Comparison of ENCODE assay signal across 11 cellular contexts in genomic region chr7:144656960-144657359, GRCh38.
DNase-seq lines count a peak whose midpoint lies in the region; ATAC-seq and TF ChIP-seq lines count a peak whose summit lies in the region.
"Had no signal": no experiment of that assay in that cellular context is flagged by ENCODE, and none has a peak within 500 bp of the region (broad histone marks: within the 10 kb centered on the region; RNA-seq: fewer than 3 reads in every experiment).

No MANE protein-coding gene starts in this region.

- intact Hi-C loops in prostate gland (cut with DNase I) = no loop called here

- TF ChIP-seq CTCF in GM12865 (IDR thresholded peaks at IDR 0.05; ENCODE audit: insufficient read depth, low read depth, low read length, missing control alignments) (no peak), VCaP (conservative IDR thresholded peaks at IDR 0.05) (peak; percentile 65), prostate gland (IDR thresholded peaks at IDR 0.05) (no peak)

- H3K4me3 ChIP-seq in GM12865 (ENCODE audit: low read depth, low read length) (no peak overlapping the region), prostate gland (no peak overlapping the region)
- H3K4me3 ChIP-seq: SK-N-MC had no signal

- WGBS in prostate gland = 53% methylated on average over 5 of the region's 5 CpGs

- DNase-seq in GM12865 (ENCODE audit: low read depth) (peak; percentile 24), SHP77 treated with DMSO at 0.1 percent for 48 hours (lab: John Stamatoyannopoulos, UW) (no peak), prostate gland (ENCODE audit: low spot score) (no peak), NCI-H1417 (lab: John Stamatoyannopoulos, UW) (no peak), NCI-H1092 (lab: John Stamatoyannopoulos, UW) (no peak)
- DNase-seq: activated CD4-positive, alpha-beta T cell treated with anti-CD3 and anti-CD28 coated beads, Interleukin-2, amount 50 U/mL, for 4 hours; stimulated activated naive CD4-positive, alpha-beta T cell had no signal

- ATAC-seq in GM19397 (IDR thresholded peaks at IDR 0.05; ENCODE audit: unreplicated experiment) (peak; percentile 62), HG03175 (IDR thresholded peaks at IDR 0.05; ENCODE audit: unreplicated experiment) (peak; percentile 45)

- no peak overlapping the region for H3K27ac ChIP-seq in VCaP
- no peak overlapping the region for H3K27ac ChIP-seq in prostate gland
- H3K27ac ChIP-seq: SK-N-MC had no signal

- no peak for TF ChIP-seq POLR2A in prostate gland (IDR thresholded peaks at IDR 0.05)

- no peaks in the 10 kb centered on the region for H3K9me3 ChIP-seq in prostate gland

- no peaks in the 10 kb centered on the region for H3K36me3 ChIP-seq in prostate gland

- no peaks in the 10 kb centered on the region for H3K4me1 ChIP-seq in prostate gland (replicated peaks)

- no peaks in the 10 kb centered on the region for H3K27me3 ChIP-seq in prostate gland (replicated peaks; ENCODE audit: insufficient read depth)
